In the genomic region with DNA sequence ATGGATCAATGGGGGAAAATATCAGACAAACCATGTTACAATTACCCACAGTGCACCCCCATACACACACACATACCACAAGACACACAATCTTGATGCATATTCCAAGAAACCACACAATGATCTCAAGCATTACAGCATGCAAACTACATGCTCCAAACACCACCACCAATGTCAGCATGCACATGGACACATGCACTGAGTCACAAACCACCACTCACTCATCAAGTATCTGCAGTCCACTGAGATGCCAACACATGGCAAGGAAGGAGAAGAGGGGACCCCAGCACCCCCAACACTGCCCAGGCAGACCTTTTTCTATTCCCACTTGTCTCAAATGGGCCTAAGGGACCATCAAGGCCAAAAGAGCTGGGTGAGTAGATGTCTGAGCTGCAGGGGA, we compare ENCODE assay signal across 23 cellular contexts.
DNase-seq lines count a peak whose midpoint lies in the region; ATAC-seq, FAIRE-seq and TF ChIP-seq lines count a peak whose summit lies in the region.
"Had no signal": no experiment of that assay in that cellular context is flagged by ENCODE, and none has a peak within 500 bp of the region (broad histone marks: within the 10 kb centered on the region; RNA-seq: fewer than 3 reads in every experiment).

No MANE protein-coding gene starts in this region.

- no peak overlapping the region for H2AFZ ChIP-seq in hepatocyte

- H3K27ac Mint-ChIP-seq in CD4-positive, CD25-positive, alpha-beta regulatory T cell = peak overlapping the region; percentile 5 to 74 (median 65)
- H3K27ac Mint-ChIP-seq in activated T-helper 17 cell treated with anti-CD3 and anti-CD28 coated beads, Interleukin-2, amount 50 U/mL, for 72 hours = peak overlapping the region; percentile 98
- H3K27ac Mint-ChIP-seq: HFFc6 had no signal

- H3K4me3 Mint-ChIP-seq in CD4-positive, CD25-positive, alpha-beta regulatory T cell = peak overlapping the region in 1 of 4 donors; percentile 27
- peak overlapping the region; percentile 49 for H3K4me3 Mint-ChIP-seq in activated T-helper 17 cell treated with anti-CD3 and anti-CD28 coated beads, Interleukin-2, amount 50 U/mL, for 72 hours
- H3K4me3 Mint-ChIP-seq: HFFc6 had no signal

- DNase-seq in CD4-positive, CD25-positive, alpha-beta regulatory T cell = no peak
- DNase-seq in GM12891 (ENCODE audit: insufficient read length, low spot score) (no peak), hepatocyte (ENCODE audit: low spot score) (no peak)
- no peak for DNase-seq in NK-92 treated with Interleukin-12 subunit alpha and Interleukin-12 subunit beta, amount 100 ng/mL, for 24 hours (lab: John Stamatoyannopoulos, UW)
- DNase-seq: activated CD4-positive, CD25-positive, alpha-beta regulatory T cell treated with anti-CD3 and anti-CD28 coated beads, Interleukin-2, amount 50 U/mL, for 72 hours; heart left ventricle; HFFc6; naive thymus-derived CD4-positive, alpha-beta T cell; NCI-H1105 treated with DMSO at 0.1 percent for 48 hours; NCI-H526; SJCRH30; small intestine; stimulated activated CD4-positive, alpha-beta T cell treated with anti-CD3 and anti-CD28 coated beads, Interleukin-4, amount 100 ng/mL, for 1 hour; T-helper 9 cell had no signal

- peak; percentile 60 for FAIRE-seq in GM12891 (lab: Jason Lieb, UNC)
- FAIRE-seq: D721Med, G401.6, islet of Langerhans, small intestine had no signal

- no peak overlapping the region for H3K4me3 ChIP-seq in CD4-positive, CD25-positive, alpha-beta regulatory T cell (ENCODE audit: low read depth, low read length)
- no peak overlapping the region for H3K4me3 ChIP-seq in hepatocyte
- H3K4me3 ChIP-seq: cardiac muscle cell, heart left ventricle, SJCRH30, suprapubic skin had no signal

- H3K27me3 ChIP-seq in CD4-positive, CD25-positive, alpha-beta regulatory T cell (ENCODE audit: control insufficient read depth, insufficient read depth, low read length) = no peaks in the 10 kb centered on the region
- H3K27me3 ChIP-seq in layer of hippocampus (ENCODE audit: control insufficient read depth, insufficient read depth, low read length) = no peaks in the 10 kb centered on the region
- H3K27me3 ChIP-seq in hepatocyte = no peaks in the 10 kb centered on the region
- H3K27me3 ChIP-seq: cardiac muscle cell, heart left ventricle, SJCRH30, suprapubic skin had no signal

- no peak for ATAC-seq in CD4-positive, CD25-positive, alpha-beta regulatory T cell (ENCODE audit: low read depth in 2 of 2)
- ATAC-seq in activated T-helper 17 cell treated with anti-CD3 and anti-CD28 coated beads, Interleukin-2, amount 50 U/mL, for 72 hours (replicated peaks) = peak; percentile 7
- ATAC-seq in GM18505 (IDR thresholded peaks at IDR 0.05; ENCODE audit: unreplicated experiment) (no peak), HG02798 (IDR thresholded peaks at IDR 0.05; ENCODE audit: poor library complexity, unreplicated experiment) (no peak)
- ATAC-seq: heart left ventricle; naive thymus-derived CD4-positive, alpha-beta T cell had no signal

- no peaks in the 10 kb centered on the region for H3K9me3 ChIP-seq in CD4-positive, CD25-positive, alpha-beta regulatory T cell (ENCODE audit: control insufficient read depth in 2 of 2, low read length in 2 of 2)
- H3K9me3 ChIP-seq in hepatocyte (ENCODE audit: low read depth) = no peaks in the 10 kb centered on the region
- H3K9me3 ChIP-seq: heart left ventricle, SJCRH30, suprapubic skin had no signal

- H3K4me1 ChIP-seq in CD4-positive, CD25-positive, alpha-beta regulatory T cell (ENCODE audit: control insufficient read depth, insufficient read depth, low read length, poor library complexity, severe bottlenecking) = peaks cover 31% of the 10 kb centered on the region
- peaks cover 8% of the 10 kb centered on the region for H3K4me1 ChIP-seq in hepatocyte (ENCODE audit: insufficient read depth)
- H3K4me1 ChIP-seq: suprapubic skin had no signal

- H4K20me1 ChIP-seq in hepatocyte (ENCODE audit: insufficient read depth, poor library complexity, severe bottlenecking) = no peaks in the 10 kb centered on the region

- H3K9me2 ChIP-seq in hepatocyte (replicated peaks; ENCODE audit: insufficient read depth) = no peaks in the 10 kb centered on the region

- peaks cover 91% of the 10 kb centered on the region for H3K36me3 ChIP-seq in CD4-positive, CD25-positive, alpha-beta regulatory T cell (ENCODE audit: control insufficient read depth, insufficient read depth, low read length)
- no peaks in the 10 kb centered on the region for H3K36me3 ChIP-seq in hepatocyte (replicated peaks; ENCODE audit: insufficient read depth, low read depth)
- H3K36me3 ChIP-seq: cardiac muscle cell had no signal

- peaks cover 20 to 53% (median 45%) of the 10 kb centered on the region in 4 donors for H3K4me1 Mint-ChIP-seq in CD4-positive, CD25-positive, alpha-beta regulatory T cell
- peaks cover 54% of the 10 kb centered on the region for H3K4me1 Mint-ChIP-seq in activated T-helper 17 cell treated with anti-CD3 and anti-CD28 coated beads, Interleukin-2, amount 50 U/mL, for 72 hours

- TF ChIP-seq CTCF in hepatocyte (IDR thresholded peaks at IDR 0.05; ENCODE audit: poor library complexity) = no peak

- H3K4me2 ChIP-seq in hepatocyte = no peak overlapping the region

- H3K27ac ChIP-seq in CD4-positive, CD25-positive, alpha-beta regulatory T cell (ENCODE audit: insufficient read depth, low read length, poor library complexity, severe bottlenecking) = no peak overlapping the region
- H3K27ac ChIP-seq in layer of hippocampus (ENCODE audit: low read depth, low read length) = peak overlapping the region; percentile 31
- H3K27ac ChIP-seq in hepatocyte = no peak overlapping the region
- H3K27ac ChIP-seq: cardiac muscle cell, SJCRH30, suprapubic skin had no signal

- peaks cover 34% of the 10 kb centered on the region for H3K36me3 Mint-ChIP-seq in CD4-positive, CD25-positive, alpha-beta regulatory T cell
- H3K36me3 Mint-ChIP-seq in activated T-helper 17 cell treated with anti-CD3 and anti-CD28 coated beads, Interleukin-2, amount 50 U/mL, for 72 hours (ENCODE audit: low read depth) = peaks cover 97% of the 10 kb centered on the region

- H3K27me3 Mint-ChIP-seq in CD4-positive, CD25-positive, alpha-beta regulatory T cell = no peaks in the 10 kb centered on the region
- no peaks in the 10 kb centered on the region for H3K27me3 Mint-ChIP-seq in activated T-helper 17 cell treated with anti-CD3 and anti-CD28 coated beads, Interleukin-2, amount 50 U/mL, for 72 hours
- H3K27me3 Mint-ChIP-seq: naive thymus-derived CD4-positive, alpha-beta T cell had no signal

- no peaks in the 10 kb centered on the region for H3K79me2 ChIP-seq in hepatocyte

- H3K9me3 Mint-ChIP-seq in CD4-positive, CD25-positive, alpha-beta regulatory T cell = no peaks in the 10 kb centered on the region
- no peaks in the 10 kb centered on the region for H3K9me3 Mint-ChIP-seq in activated T-helper 17 cell treated with anti-CD3 and anti-CD28 coated beads, Interleukin-2, amount 50 U/mL, for 72 hours
- H3K9me3 Mint-ChIP-seq: HFFc6; naive thymus-derived CD4-positive, alpha-beta T cell had no signal

- no peak for TF ChIP-seq POLR2A in GM12891 (IDR thresholded peaks at IDR 0.05; ENCODE audit: low read depth, low read length)
- TF ChIP-seq POLR2A in GM18505 (IDR thresholded peaks at IDR 0.05; ENCODE audit: borderline replicate concordance, extremely low read depth, insufficient read depth, insufficient read length) = no peak

TF ChIP-seq in GM12891, 5 proteins besides CTCF, POLR2A, EP300 and RAD21:
- TF ChIP-seq SPI1 (IDR thresholded peaks at IDR 0.05; ENCODE audit: low read depth, low read length) (no peak), TAF1 (IDR thresholded peaks at IDR 0.05; ENCODE audit: low read depth, low read length) (no peak), PAX5 (IDR thresholded peaks at IDR 0.05; ENCODE audit: insufficient read depth, low read length, severe bottlenecking) (no peak), POLR2AphosphoS5 (IDR thresholded peaks at IDR 0.05; ENCODE audit: low read depth, low read length) (no peak), POU2F2 (IDR thresholded peaks at IDR 0.05; ENCODE audit: low read depth, low read length) (no peak)
